Comparison of ENCODE assay signal across 1 cellular context in the genomic region with DNA sequence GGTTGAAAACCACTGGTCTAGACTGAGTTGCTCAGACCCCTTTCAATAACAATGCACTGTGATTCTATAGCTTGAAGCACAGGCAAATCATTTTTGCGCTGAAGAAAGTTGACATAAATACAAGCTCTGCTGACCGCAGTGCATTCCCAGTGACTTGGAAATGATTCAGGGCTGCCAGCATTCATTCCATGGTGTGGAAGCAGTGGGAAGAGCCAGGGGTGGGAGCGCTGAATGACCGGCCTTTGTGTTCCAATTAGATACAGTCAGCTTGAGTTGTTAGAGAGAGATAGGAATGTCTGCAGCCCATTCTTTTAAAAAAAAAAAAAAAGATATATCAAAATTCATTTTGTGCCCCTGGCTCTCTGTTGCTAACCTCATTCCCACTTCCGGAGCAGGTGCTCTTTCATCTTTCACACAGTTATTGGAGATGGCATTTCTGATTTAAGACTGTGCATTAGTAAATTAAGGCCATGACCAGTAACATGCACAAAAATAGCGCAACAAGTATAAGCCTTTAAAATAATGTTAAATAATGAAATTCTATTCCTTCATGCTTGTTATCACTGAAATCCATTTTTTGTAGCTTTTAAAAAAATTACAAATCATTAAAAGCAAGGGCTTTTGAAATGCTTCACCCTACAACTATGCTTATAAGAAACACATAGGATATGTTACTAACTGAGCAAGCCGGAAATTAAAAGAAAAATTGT.
TF ChIP-seq lines count a peak whose summit lies in the region.

No MANE protein-coding gene starts in this region.

TF ChIP-seq in SK-N-SH treated with all-trans-retinoic acid at 6 μM for 48 hours, 23 proteins besides CTCF, POLR2A, EP300 and RAD21 (continued from another document):
- TF ChIP-seq, protein P1, sequence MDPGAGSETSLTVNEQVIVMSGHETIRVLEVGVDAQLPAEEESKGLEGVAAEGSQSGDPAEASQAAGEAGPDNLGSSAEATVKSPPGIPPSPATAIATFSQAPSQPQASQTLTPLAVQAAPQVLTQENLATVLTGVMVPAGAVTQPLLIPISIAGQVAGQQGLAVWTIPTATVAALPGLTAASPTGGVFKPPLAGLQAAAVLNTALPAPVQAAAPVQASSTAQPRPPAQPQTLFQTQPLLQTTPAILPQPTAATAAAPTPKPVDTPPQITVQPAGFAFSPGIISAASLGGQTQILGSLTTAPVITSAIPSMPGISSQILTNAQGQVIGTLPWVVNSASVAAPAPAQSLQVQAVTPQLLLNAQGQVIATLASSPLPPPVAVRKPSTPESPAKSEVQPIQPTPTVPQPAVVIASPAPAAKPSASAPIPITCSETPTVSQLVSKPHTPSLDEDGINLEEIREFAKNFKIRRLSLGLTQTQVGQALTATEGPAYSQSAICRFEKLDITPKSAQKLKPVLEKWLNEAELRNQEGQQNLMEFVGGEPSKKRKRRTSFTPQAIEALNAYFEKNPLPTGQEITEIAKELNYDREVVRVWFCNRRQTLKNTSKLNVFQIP (CRISPR knock-in tag; IDR thresholded peaks at IDR 0.05; ENCODE audit: borderline replicate concordance, low read depth) = no peak
- TF ChIP-seq TCF4 (CRISPR knock-in tag; IDR thresholded peaks at IDR 0.05; ENCODE audit: borderline replicate concordance) = no peak
- TF ChIP-seq GLIS3 (CRISPR knock-in tag; IDR thresholded peaks at IDR 0.05) = no peak
- 0 out of 2 replicates have a peak, but pooled peaks have one; percentile 62 for TF ChIP-seq TOX (CRISPR knock-in tag; IDR thresholded peaks at IDR 0.05; ENCODE audit: borderline replicate concordance)
- TF ChIP-seq, protein P2, sequence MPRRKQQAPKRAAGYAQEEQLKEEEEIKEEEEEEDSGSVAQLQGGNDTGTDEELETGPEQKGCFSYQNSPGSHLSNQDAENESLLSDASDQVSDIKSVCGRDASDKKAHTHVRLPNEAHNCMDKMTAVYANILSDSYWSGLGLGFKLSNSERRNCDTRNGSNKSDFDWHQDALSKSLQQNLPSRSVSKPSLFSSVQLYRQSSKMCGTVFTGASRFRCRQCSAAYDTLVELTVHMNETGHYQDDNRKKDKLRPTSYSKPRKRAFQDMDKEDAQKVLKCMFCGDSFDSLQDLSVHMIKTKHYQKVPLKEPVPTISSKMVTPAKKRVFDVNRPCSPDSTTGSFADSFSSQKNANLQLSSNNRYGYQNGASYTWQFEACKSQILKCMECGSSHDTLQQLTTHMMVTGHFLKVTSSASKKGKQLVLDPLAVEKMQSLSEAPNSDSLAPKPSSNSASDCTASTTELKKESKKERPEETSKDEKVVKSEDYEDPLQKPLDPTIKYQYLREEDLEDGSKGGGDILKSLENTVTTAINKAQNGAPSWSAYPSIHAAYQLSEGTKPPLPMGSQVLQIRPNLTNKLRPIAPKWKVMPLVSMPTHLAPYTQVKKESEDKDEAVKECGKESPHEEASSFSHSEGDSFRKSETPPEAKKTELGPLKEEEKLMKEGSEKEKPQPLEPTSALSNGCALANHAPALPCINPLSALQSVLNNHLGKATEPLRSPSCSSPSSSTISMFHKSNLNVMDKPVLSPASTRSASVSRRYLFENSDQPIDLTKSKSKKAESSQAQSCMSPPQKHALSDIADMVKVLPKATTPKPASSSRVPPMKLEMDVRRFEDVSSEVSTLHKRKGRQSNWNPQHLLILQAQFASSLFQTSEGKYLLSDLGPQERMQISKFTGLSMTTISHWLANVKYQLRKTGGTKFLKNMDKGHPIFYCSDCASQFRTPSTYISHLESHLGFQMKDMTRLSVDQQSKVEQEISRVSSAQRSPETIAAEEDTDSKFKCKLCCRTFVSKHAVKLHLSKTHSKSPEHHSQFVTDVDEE (CRISPR knock-in tag; IDR thresholded peaks at IDR 0.05) = no peak
